20 cellular contexts compared by ENCODE assay signal in genomic region chr17:78953356-78954350, GRCh38. TPM values are rescaled to one million over a fixed set of nuclear protein-coding genes. Genes with fewer than 3 reads are reported as not detected.
A peak's percentile ranks its signal among the peaks of the same experiment; 100 is the strongest.
DNase-seq lines count a peak whose midpoint lies in the region; ATAC-seq, FAIRE-seq and TF ChIP-seq lines count a peak whose summit lies in the region.
"Had no signal": no experiment of that assay in that cellular context is flagged by ENCODE, and none has a peak within 500 bp of the region (broad histone marks: within the 10 kb centered on the region; RNA-seq: fewer than 3 reads in every experiment).

No MANE protein-coding gene starts in this region.

- no peaks in the 10 kb centered on the region for H3K9me2 ChIP-seq in hepatocyte (replicated peaks; ENCODE audit: insufficient read depth)

- H3K4me1 Mint-ChIP-seq in MCF 10A (ENCODE audit: insufficient read depth, unreplicated experiment) (no peaks in the 10 kb centered on the region), astrocyte (ENCODE audit: low read depth, unreplicated experiment) (no peaks in the 10 kb centered on the region), WTC11 (no peaks in the 10 kb centered on the region)

- H3K4me3 ChIP-seq in breast epithelium = no peak overlapping the region
- no peak overlapping the region for H3K4me3 ChIP-seq in astrocyte (ENCODE audit: insufficient read depth, low read depth, low read length)
- no peak overlapping the region for H3K4me3 ChIP-seq in hepatocyte
- H3K4me3 ChIP-seq in testis = no peak overlapping the region
- no peak overlapping the region for H3K4me3 ChIP-seq in upper lobe of right lung
- H3K4me3 ChIP-seq: prostate gland, SK-N-MC had no signal

- POLR2A ChIA-PET in MCF 10A (lab: Yijun Ruan, JAX) = interaction anchor here (0.7 to 1.4 kb wide), 2 partner anchors 17 to 88 kb away, joined by 3 to 9 read pairs; no protein-coding TSS in a partner anchor
- POLR2A ChIA-PET in WTC11 (lab: Charles Lee) = no interaction called here

- peak overlapping the region; percentile 32 for H3K4me2 ChIP-seq in astrocyte (ENCODE audit: low read length)
- no peak overlapping the region for H3K4me2 ChIP-seq in hepatocyte
- H3K4me2 ChIP-seq: KMS-11 had no signal

- no peak for FAIRE-seq in astrocyte (lab: Jason Lieb, UNC)
- FAIRE-seq: TTC549 had no signal

- H3K9me3 ChIP-seq in breast epithelium (peaks cover 13% of the 10 kb centered on the region in 2 donors), astrocyte (ENCODE audit: insufficient read depth, low read depth, low read length) (peaks cover 13% of the 10 kb centered on the region), hepatocyte (ENCODE audit: low read depth) (peaks cover 6% of the 10 kb centered on the region), testis (no peaks in the 10 kb centered on the region), upper lobe of right lung (no peaks in the 10 kb centered on the region)
- H3K9me3 ChIP-seq: prostate gland had no signal

- 61% methylated on average over 29 of the region's 29 CpGs for WGBS in hepatocyte (ENCODE audit: low lambda C conversion rate, missing lambda C conversion rate)
- 52 to 73% methylated on average over 19 to 29 of the region's 29 CpGs for WGBS in testis, 2 donors

- no peak for TF ChIP-seq CTCF in breast epithelium (IDR thresholded peaks at IDR 0.05)
- TF ChIP-seq CTCF in MCF 10A (IDR thresholded peaks at IDR 0.05; ENCODE audit: unreplicated experiment) = no peak
- TF ChIP-seq CTCF in astrocyte (IDR thresholded peaks at IDR 0.05; ENCODE audit: insufficient read depth, low read depth, low read length) = no peak
- TF ChIP-seq CTCF in hepatocyte (IDR thresholded peaks at IDR 0.05; ENCODE audit: poor library complexity) = no peak
- TF ChIP-seq CTCF in testis (IDR thresholded peaks at IDR 0.05) = no peak
- no peak for TF ChIP-seq CTCF in upper lobe of right lung (IDR thresholded peaks at IDR 0.05)
- TF ChIP-seq CTCF in WTC11 (IDR thresholded peaks at IDR 0.05) = no peak

- H3K27me3 ChIP-seq in breast epithelium (no peaks in the 10 kb centered on the region), astrocyte (ENCODE audit: insufficient read depth, low read length) (no peaks in the 10 kb centered on the region), hepatocyte (no peaks in the 10 kb centered on the region), testis (no peaks in the 10 kb centered on the region), upper lobe of right lung (no peaks in the 10 kb centered on the region)

- DNase-seq in breast epithelium (ENCODE audit: low spot score in 2 of 2) = no peak
- no peak for DNase-seq in MCF 10A (ENCODE audit: unreplicated experiment)
- no peak for DNase-seq in astrocyte (ENCODE audit: low read depth)
- peak; percentile 31 for DNase-seq in hepatocyte (ENCODE audit: low spot score)
- DNase-seq in testis = peak; percentile 60
- DNase-seq in upper lobe of right lung = no peak
- DNase-seq in WTC11 (ENCODE audit: low spot score) = no peak
- DNase-seq: activated CD4-positive, alpha-beta T cell treated with anti-CD3 and anti-CD28 coated beads, Interleukin-2, amount 50 U/mL, for 48 hours; activated T-cell treated with anti-CD3 and anti-CD28 coated beads, Interleukin-2, amount 50 U/mL, for 48 hours; effector CD4-positive, alpha-beta T cell; NCI-H446 had no signal

- H3K27ac Mint-ChIP-seq in MCF 10A (ENCODE audit: low read depth, unreplicated experiment) = no peak overlapping the region
- H3K27ac Mint-ChIP-seq in astrocyte (ENCODE audit: unreplicated experiment) = no peak overlapping the region
- no peak overlapping the region for H3K27ac Mint-ChIP-seq in WTC11
- H3K27ac Mint-ChIP-seq: activated naive CD8-positive, alpha-beta T cell; stimulated activated naive CD8-positive, alpha-beta T cell treated with anti-CD3 and anti-CD28 coated beads, Interleukin-15, Interleukin-2, amounts not matched to agents 100 ng/mL and 50 ng/mL, for 24 hours had no signal

- H3K27ac ChIP-seq in breast epithelium (peak overlapping the region; percentile 42 to 88), astrocyte (ENCODE audit: low read depth, low read length) (no peak overlapping the region), hepatocyte (no peak overlapping the region), testis (no peak overlapping the region), upper lobe of right lung (no peak overlapping the region)
- H3K27ac ChIP-seq: HL-60, KMS-11, prostate gland, SK-N-MC had no signal

- TF ChIP-seq POLR2A in breast epithelium (IDR thresholded peaks at IDR 0.05) = no peak
- TF ChIP-seq POLR2A in testis (IDR thresholded peaks at IDR 0.05) = no peak

- intact Hi-C loops in breast epithelium (cut with DNase I; ENCODE audit: low total_unique reads) = no loop called here
- intact Hi-C loops in MCF 10A (cut with micrococcal nuclease) = no loop called here
- intact Hi-C loops in testis (cut with DNase I; ENCODE audit: low total_unique reads) = no loop called here
- intact Hi-C loops in upper lobe of right lung (cut with DNase I) = no loop called here

- H2AFZ ChIP-seq in astrocyte (ENCODE audit: low read depth, low read length) = peak overlapping the region; percentile 26
- H2AFZ ChIP-seq in hepatocyte = no peak overlapping the region

- CTCF ChIA-PET in MCF 10A (lab: Yijun Ruan, JAX) (interaction anchor here (0.7 kb wide), 1 partner anchor 18 kb away, joined by 3 read pairs; no protein-coding TSS in a partner anchor), WTC11 (lab: Charles Lee) (interaction anchor here (0.6 to 2.8 kb wide), 7 partner anchors 17 to 467 kb away, joined by 3 to 12 read pairs (median 3); no protein-coding TSS in a partner anchor)

- H3K27me3 Mint-ChIP-seq in MCF 10A (ENCODE audit: insufficient read depth, unreplicated experiment) = no peaks in the 10 kb centered on the region
- H3K27me3 Mint-ChIP-seq in astrocyte (ENCODE audit: low read depth, unreplicated experiment) = peaks cover 20% of the 10 kb centered on the region
- H3K27me3 Mint-ChIP-seq in WTC11 (ENCODE audit: low read depth) = peaks cover 6% of the 10 kb centered on the region
- H3K27me3 Mint-ChIP-seq: activated naive CD8-positive, alpha-beta T cell; stimulated activated naive CD8-positive, alpha-beta T cell treated with anti-CD3 and anti-CD28 coated beads, Interleukin-15, Interleukin-2, amounts not matched to agents 100 ng/mL and 50 ng/mL, for 24 hours had no signal

- H3K36me3 Mint-ChIP-seq in MCF 10A (ENCODE audit: insufficient read depth, unreplicated experiment) = peaks cover 5% of the 10 kb centered on the region
- peaks cover 2% of the 10 kb centered on the region for H3K36me3 Mint-ChIP-seq in astrocyte (ENCODE audit: low read depth, unreplicated experiment)
- H3K36me3 Mint-ChIP-seq in WTC11 = peaks cover 17% of the 10 kb centered on the region

- H3K9ac ChIP-seq in astrocyte (ENCODE audit: low read length) = no peak overlapping the region
- H3K9ac ChIP-seq: KMS-11 had no signal

- no TSS peak for BruUV-seq in MCF 10A (replicated peaks; lab: Mats Ljungman, UMichigan)

- no peaks in the 10 kb centered on the region for H3K79me2 ChIP-seq in astrocyte (ENCODE audit: insufficient read depth, low read length)
- H3K79me2 ChIP-seq in hepatocyte = no peaks in the 10 kb centered on the region

- peaks cover 9% of the 10 kb centered on the region for H3K9me3 Mint-ChIP-seq in MCF 10A (ENCODE audit: unreplicated experiment)
- H3K9me3 Mint-ChIP-seq in astrocyte (ENCODE audit: unreplicated experiment) = peaks cover 5% of the 10 kb centered on the region
- peaks cover 19% of the 10 kb centered on the region for H3K9me3 Mint-ChIP-seq in WTC11

- ATAC-seq in upper lobe of right lung = no peak
- no peak for ATAC-seq in WTC11
- no peak for ATAC-seq in HG03521 (IDR thresholded peaks at IDR 0.05; ENCODE audit: unreplicated experiment)

- no peak overlapping the region for H3K4me3 Mint-ChIP-seq in MCF 10A (ENCODE audit: unreplicated experiment)
- no peak overlapping the region for H3K4me3 Mint-ChIP-seq in astrocyte (ENCODE audit: unreplicated experiment)
- H3K4me3 Mint-ChIP-seq in WTC11 = no peak overlapping the region
- H3K4me3 Mint-ChIP-seq: activated naive CD8-positive, alpha-beta T cell; stimulated activated naive CD8-positive, alpha-beta T cell treated with anti-CD3 and anti-CD28 coated beads, Interleukin-15, Interleukin-2, amounts not matched to agents 100 ng/mL and 50 ng/mL, for 24 hours had no signal

- H3K36me3 ChIP-seq in breast epithelium (no peaks in the 10 kb centered on the region), astrocyte (ENCODE audit: insufficient read depth, low read length) (no peaks in the 10 kb centered on the region), hepatocyte (replicated peaks; ENCODE audit: insufficient read depth, low read depth) (no peaks in the 10 kb centered on the region), testis (ENCODE audit: low read depth, missing control alignments) (no peaks in the 10 kb centered on the region), upper lobe of right lung (no peaks in the 10 kb centered on the region)
- H3K36me3 ChIP-seq: prostate gland had no signal

- H3K4me1 ChIP-seq in breast epithelium (peaks cover 0 to 5% of the 10 kb centered on the region in 2 donors), astrocyte (ENCODE audit: insufficient read depth, low read length) (peaks cover 34% of the 10 kb centered on the region), hepatocyte (ENCODE audit: insufficient read depth) (peaks cover 33% of the 10 kb centered on the region), testis (peaks cover 16% of the 10 kb centered on the region), upper lobe of right lung (no peaks in the 10 kb centered on the region)
- H3K4me1 ChIP-seq: prostate gland had no signal

- H4K20me1 ChIP-seq in astrocyte (ENCODE audit: insufficient read depth, low read length) (no peaks in the 10 kb centered on the region), hepatocyte (ENCODE audit: insufficient read depth, poor library complexity, severe bottlenecking) (no peaks in the 10 kb centered on the region)

RNA-seq across cellular contexts. Expression of gene LGALS3BP, which starts 26.1 kb away (rescaled TPM):
- 100 to 1,000 TPM; 192 to 532 (median 206) TPM for total RNA-seq in breast epithelium
- 56.7 and 58.0 TPM in 2 replicates for total RNA-seq in MCF 10A (2022)
- 495 and 654 TPM in 2 replicates for total RNA-seq in astrocyte
- 224 and 305 TPM in 2 replicates for total RNA-seq in hepatocyte
- polyA plus RNA-seq in hepatocyte = 787 and 811 TPM in 2 replicates
- 100 to 1,000 TPM; 498 to 845 TPM for total RNA-seq in testis
- 328 TPM for polyA plus RNA-seq in testis (ENCODE audit: insufficient read depth, low read depth, low replicate concordance)
- 405 TPM for total RNA-seq in upper lobe of right lung
- total RNA-seq in WTC11 (2021) = 57.9 to 88.6 TPM (median 86.9 TPM) in 3 replicates

RNA-seq across cellular contexts. Expression of gene TIMP2, which starts 28.5 kb away (rescaled TPM):
- total RNA-seq in breast epithelium = 100 to 1,000 TPM in 2 of 3 donors, 10 to 100 TPM in 1; 72.0 to 344 (median 112) TPM
- 24.8 and 35.1 TPM in 2 replicates for total RNA-seq in MCF 10A (2022)
- 184 and 187 TPM in 2 replicates for total RNA-seq in astrocyte
- total RNA-seq in hepatocyte = 54.7 and 63.3 TPM in 2 replicates
- 20.9 and 23.3 TPM in 2 replicates for polyA plus RNA-seq in hepatocyte
- total RNA-seq in testis = 100 to 1,000 TPM; 262 to 482 TPM
- 465 TPM for polyA plus RNA-seq in testis (ENCODE audit: insufficient read depth, low read depth, low replicate concordance)
- total RNA-seq in upper lobe of right lung = 318 TPM
- total RNA-seq in WTC11 (2021) = 36.9 to 39.3 TPM (median 37.1 TPM) in 3 replicates

RNA-seq across cellular contexts. Expression of gene CEP295NL, which starts 50.7 kb away (rescaled TPM):
- total RNA-seq in breast epithelium (1 to 10 TPM; 1.8 to 7.2 (median 2.6) TPM), MCF 10A (2022) (0.68 and 0.86 TPM in 2 replicates), astrocyte (1.3 and 1.6 TPM in 2 replicates), hepatocyte (0.44 and 0.97 TPM in 2 replicates), testis (10 to 100 TPM; 32.3 to 77.1 TPM), upper lobe of right lung (4.2 TPM), WTC11 (2021) (0.61 to 0.89 TPM (median 0.89 TPM) in 3 replicates)
- polyA plus RNA-seq in hepatocyte (0.17 and 0.91 TPM in 2 replicates), testis (ENCODE audit: insufficient read depth, low read depth, low replicate concordance) (100 TPM)
- polyA plus RNA-seq: liver had no signal

RNA-seq across cellular contexts. Expression of gene CANT1, which starts 55.9 kb away (rescaled TPM):
- total RNA-seq in breast epithelium (10 to 100 TPM; 26.1 to 48.1 (median 41.0) TPM), MCF 10A (2022) (62.5 and 65.1 TPM in 2 replicates), astrocyte (71.3 and 72.1 TPM in 2 replicates), hepatocyte (32.8 and 36.1 TPM in 2 replicates), testis (10 to 100 TPM; 60.6 to 64.1 TPM), upper lobe of right lung (59.6 TPM), WTC11 (2021) (34.1 to 39.7 TPM (median 35.1 TPM) in 3 replicates)
- polyA plus RNA-seq in hepatocyte (33.0 and 34.1 TPM in 2 replicates), testis (ENCODE audit: insufficient read depth, low read depth, low replicate concordance) (80.5 TPM)

Comparison
In these comparisons a context has a peak if more than half of its experiments do, and no peak if none do; other contexts are left out.
1. DNase-seq: peak in hepatocyte (single experiment) and testis (single experiment); none in breast epithelium (0 of 2), MCF 10A (single experiment), astrocyte (single experiment), upper lobe of right lung (single experiment) and WTC11 (single experiment).
2. H3K27ac ChIP-seq: peak in breast epithelium (2 of 2); none in astrocyte (single experiment), hepatocyte (single experiment), testis (0 of 2) and upper lobe of right lung (single experiment).